ENCODE assay signal across 9 cellular contexts in genomic region chr15:78640840-78641733, GRCh38. TPM values are rescaled to one million over a fixed set of nuclear protein-coding genes. Genes with fewer than 3 reads are reported as not detected.
DNase-seq lines count a peak whose midpoint lies in the region; FAIRE-seq and TF ChIP-seq lines count a peak whose summit lies in the region.
"Had no signal": no experiment of that assay in that cellular context is flagged by ENCODE, and none has a peak within 500 bp of the region (broad histone marks: within the 10 kb centered on the region; RNA-seq: fewer than 3 reads in every experiment).

TSS of gene CHRNB4 (minus strand) at chr15:78641210. CDS start at chr15:78641133, 77 bp downstream.

- peaks cover 10% of the 10 kb centered on the region for H3K4me1 Mint-ChIP-seq in activated naive CD4-positive, alpha-beta T cell treated with anti-CD3 and anti-CD28 coated beads, Interleukin-2, amount 50 U/mL, for 24 hours

- TF ChIP-seq POLR2A in GM12891 (IDR thresholded peaks at IDR 0.05; ENCODE audit: low read depth, low read length) = no peak

- H3K4me3 ChIP-seq in iPS DF 6.9 (ENCODE audit: low read length) = peak within 1 kb of the TSS; percentile 76; the same call in 1 of the 2 replicates
- peak within 1 kb of the TSS; percentile 59 for H3K4me3 ChIP-seq in smooth muscle cell

- no peaks in the 10 kb centered on the region for H3K9me3 Mint-ChIP-seq in activated naive CD4-positive, alpha-beta T cell treated with anti-CD3 and anti-CD28 coated beads, Interleukin-2, amount 50 U/mL, for 24 hours

- DNase-seq in activated CD4-positive, alpha-beta T cell treated with anti-CD3 and anti-CD28 coated beads for 4 hours = peak; percentile 8 to 12
- no peak for DNase-seq in activated CD4-positive, alpha-beta T cell treated with anti-CD3 and anti-CD28 coated beads, Interleukin-2, amount 50 U/mL, for 4 hours
- DNase-seq in iPS DF 6.9 (ENCODE audit: low read depth, low spot score) (peak; percentile 74), smooth muscle cell (lab: John Stamatoyannopoulos, UW; ENCODE audit: unreplicated experiment) (no peak), Ammon's horn (ENCODE audit: low spot score) (no peak), GM12891 (ENCODE audit: insufficient read length, low spot score) (no peak), dermis blood vessel endothelial cell (no peak)

- H3K9me3 ChIP-seq in iPS DF 6.9 (ENCODE audit: control insufficient read depth, insufficient read depth, low read length) (no peaks in the 10 kb centered on the region), smooth muscle cell (replicated peaks; ENCODE audit: low read depth) (no peaks in the 10 kb centered on the region)

- no peak within 1 kb of the TSS for H3K27ac Mint-ChIP-seq in activated naive CD4-positive, alpha-beta T cell treated with anti-CD3 and anti-CD28 coated beads, Interleukin-2, amount 50 U/mL, for 24 hours

- H4K20me1 ChIP-seq in smooth muscle cell (ENCODE audit: low read depth) = no peaks in the 10 kb centered on the region

- peaks cover 13% of the 10 kb centered on the region for H3K27me3 Mint-ChIP-seq in activated naive CD4-positive, alpha-beta T cell treated with anti-CD3 and anti-CD28 coated beads, Interleukin-2, amount 50 U/mL, for 24 hours

- no peaks in the 10 kb centered on the region for H3F3A ChIP-seq in smooth muscle cell (ENCODE audit: low read depth)

- FAIRE-seq in GM12891 (lab: Jason Lieb, UNC) = no peak
- FAIRE-seq: G401.6 had no signal

- WGBS in iPS DF 6.9 (ENCODE audit: insufficient coverage, insufficient read length) = no CpG with 5 or more reads among the region's 65 CpGs
- 2% methylated on average over 43 of the region's 65 CpGs for WGBS in smooth muscle cell (ENCODE audit: low lambda C conversion rate)

- H3K79me2 ChIP-seq in smooth muscle cell (ENCODE audit: low read depth) = no peaks in the 10 kb centered on the region

- H2AFZ ChIP-seq in smooth muscle cell (ENCODE audit: low read depth) = peak within 1 kb of the TSS; percentile 82

- H3K4me1 ChIP-seq in iPS DF 6.9 (ENCODE audit: control insufficient read depth, insufficient read depth, low read length) = 0 out of 2 replicates have a peak, but pooled peaks cover 2% of the 10 kb centered on the region
- H3K4me1 ChIP-seq in smooth muscle cell (ENCODE audit: low read depth) = no peaks in the 10 kb centered on the region

- no peak within 1 kb of the TSS for H3K9ac ChIP-seq in smooth muscle cell (ENCODE audit: low read depth)

- H3K27ac ChIP-seq in iPS DF 6.9 (ENCODE audit: low read length) = no peak within 1 kb of the TSS
- H3K27ac ChIP-seq in smooth muscle cell (ENCODE audit: low read depth) = no peak within 1 kb of the TSS

- H3K4me2 ChIP-seq in smooth muscle cell = peak within 1 kb of the TSS; percentile 97

- H3K36me3 ChIP-seq in iPS DF 6.9 (ENCODE audit: control insufficient read depth, insufficient read depth, low read length) (no peaks in the 10 kb centered on the region), smooth muscle cell (ENCODE audit: low read depth) (no peaks in the 10 kb centered on the region)

- H3K27me3 ChIP-seq in iPS DF 6.9 (ENCODE audit: control insufficient read depth, insufficient read depth, low read length) = no peaks in the 10 kb centered on the region
- H3K27me3 ChIP-seq in smooth muscle cell (ENCODE audit: low read depth) = peaks cover 26% of the 10 kb centered on the region

- peak; percentile 6 for TF ChIP-seq CTCF in smooth muscle cell (IDR thresholded peaks at IDR 0.05; ENCODE audit: borderline replicate concordance, insufficient read depth, poor library complexity, severe bottlenecking)

- H3K4me3 Mint-ChIP-seq in activated naive CD4-positive, alpha-beta T cell treated with anti-CD3 and anti-CD28 coated beads, Interleukin-2, amount 50 U/mL, for 24 hours = peak within 1 kb of the TSS; percentile 63

- no peaks in the 10 kb centered on the region for H3K36me3 Mint-ChIP-seq in activated naive CD4-positive, alpha-beta T cell treated with anti-CD3 and anti-CD28 coated beads, Interleukin-2, amount 50 U/mL, for 24 hours

TF ChIP-seq in GM12891, 5 proteins besides CTCF, POLR2A, EP300 and RAD21:
- TF ChIP-seq PAX5 (IDR thresholded peaks at IDR 0.05; ENCODE audit: insufficient read depth, low read length, severe bottlenecking) = no peak
- no peak for TF ChIP-seq TAF1 (IDR thresholded peaks at IDR 0.05; ENCODE audit: low read depth, low read length)
- no peak for TF ChIP-seq POU2F2 (IDR thresholded peaks at IDR 0.05; ENCODE audit: low read depth, low read length)

RNA-seq across cellular contexts. Expression of gene CHRNB4, which starts in this region (rescaled TPM):
- not detected in 2 replicates for total RNA-seq in smooth muscle cell
- polyA plus RNA-seq in smooth muscle cell = not detected in 2 replicates
- polyA plus RNA-seq in GM12891 (2012; ENCODE audit: low read depth, missing spikeins) = not detected
- total RNA-seq in dermis blood vessel endothelial cell = not detected in 2 replicates

Comparison
In these comparisons a context has a peak if more than half of its experiments do, and no peak if none do; other contexts are left out.
1. DNase-seq: peak in activated CD4-positive, alpha-beta T cell treated with anti-CD3 and anti-CD28 coated beads for 4 hours (2 of 2) and iPS DF 6.9 (single experiment); none in activated CD4-positive, alpha-beta T cell treated with anti-CD3 and anti-CD28 coated beads, Interleukin-2, amount 50 U/mL, for 4 hours (0 of 2), smooth muscle cell (single experiment), Ammon's horn (single experiment), GM12891 (single experiment) and dermis blood vessel endothelial cell (single experiment).